ENCODE assay signal across 27 cellular contexts in the genomic region with DNA sequence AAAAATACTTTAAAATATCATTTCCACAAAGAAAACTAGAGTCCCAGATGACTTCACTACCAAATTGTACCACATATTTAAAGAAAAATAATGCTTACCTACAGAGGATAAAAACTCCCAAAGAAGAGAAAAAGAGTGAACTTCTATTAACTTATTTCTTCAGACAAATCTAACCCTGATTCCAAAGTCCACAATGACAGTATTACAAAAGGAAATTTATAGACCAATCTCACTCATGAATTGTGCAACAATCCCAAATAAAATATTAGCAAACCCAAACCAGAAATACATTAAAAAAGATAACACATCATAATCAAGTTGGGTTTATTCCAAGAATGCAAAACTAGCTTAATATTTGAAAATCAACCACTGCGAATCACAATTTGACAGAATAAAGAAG.
"Had no signal": no experiment of that assay in that cellular context is flagged by ENCODE, and none has a peak within 500 bp of the region (broad histone marks: within the 10 kb centered on the region; RNA-seq: fewer than 3 reads in every experiment).

No MANE protein-coding gene starts in this region.

- H3K27me3 ChIP-seq: dorsolateral prefrontal cortex, gastrocnemius medialis had no signal

- H3K36me3 ChIP-seq: gastrocnemius medialis, heart left ventricle had no signal

- H3K4me3 ChIP-seq: dorsolateral prefrontal cortex, heart left ventricle had no signal

- DNase-seq: activated CD4-positive, alpha-beta memory T cell treated with anti-CD3 and anti-CD28 coated beads, Interleukin-2, amount 10 ng/mL, durations not matched to agents 7 days and 5 days; activated CD4-positive, alpha-beta T cell treated with anti-CD3 and anti-CD28 coated beads for 1 hour; activated CD4-positive, alpha-beta T cell treated with anti-CD3 and anti-CD28 coated beads for 4 hours; activated CD4-positive, alpha-beta T cell treated with anti-CD3 and anti-CD28 coated beads, Interleukin-2, amount 10 ng/mL, durations not matched to agents 7 days and 5 days; activated CD4-positive, alpha-beta T cell treated with anti-CD3 and anti-CD28 coated beads, Interleukin-2, amount 50 U/mL, for 4 hours; activated effector memory CD4-positive, alpha-beta T cell treated with Interleukin-2 at 50 U/mL for 16 hours; activated gamma-delta T cell treated with Interleukin-2 at 50 U/mL for 16 hours; activated naive CD4-positive, alpha-beta T cell treated with anti-CD3 and anti-CD28 coated beads, Interleukin-2, amount 50 U/mL, for 16 hours; activated naive CD4-positive, alpha-beta T cell treated with Interleukin-2 at 50 U/mL for 16 hours; activated T-cell treated with anti-CD3 and anti-CD28 coated beads, Interleukin-2, amount 50 U/mL, for 4 hours; amniotic stem cell; anterior cingulate cortex; caudate nucleus; dorsolateral prefrontal cortex; effector memory CD4-positive, alpha-beta T cell; endodermal cell; foreskin fibroblast; gastrocnemius medialis; glutamatergic neuron; heart left ventricle; T-helper 2 cell had no signal

- H3K4me1 ChIP-seq: heart left ventricle had no signal

- FAIRE-seq: astrocyte, colon had no signal

- H3K27ac ChIP-seq: dorsolateral prefrontal cortex, heart left ventricle, VCaP had no signal

- ATAC-seq: activated T-cell treated with anti-CD3 and anti-CD28 coated beads, Interleukin-2, amount 50 U/mL, for 4 hours; activated T-helper 17 cell treated with anti-CD3 and anti-CD28 coated beads, Interleukin-2, amount 50 U/mL, for 72 hours; esophagus mucosa; gastrocnemius medialis; heart left ventricle; WTC11 had no signal

- H3K9me3 ChIP-seq: gastrocnemius medialis had no signal
